In the genomic region with DNA sequence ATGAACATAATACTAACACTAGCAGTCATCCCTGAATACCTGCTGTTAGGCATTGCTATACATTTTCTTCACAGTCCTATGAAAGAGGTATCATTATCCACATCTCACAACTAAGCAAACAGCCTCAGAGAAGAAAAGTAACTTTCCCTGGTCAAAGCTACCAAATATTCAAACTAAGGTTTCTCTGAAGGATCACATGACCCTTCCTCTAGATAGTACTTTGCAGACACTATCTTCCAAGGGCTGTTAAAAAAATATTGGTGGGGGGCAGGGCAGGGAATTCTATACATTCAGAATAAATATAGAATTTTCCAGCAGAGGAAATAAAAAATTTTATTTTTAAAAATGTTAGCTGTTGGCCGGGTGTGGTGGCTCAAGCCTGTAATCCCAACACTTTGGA, we compare ENCODE assay signal across 9 cellular contexts. TPM values are rescaled to one million over a fixed set of nuclear protein-coding genes. Genes with fewer than 3 reads are reported as not detected.
DNase-seq lines count a peak whose midpoint lies in the region; TF ChIP-seq lines count a peak whose summit lies in the region.
"Had no signal": no experiment of that assay in that cellular context is flagged by ENCODE, and none has a peak within 500 bp of the region (broad histone marks: within the 10 kb centered on the region; RNA-seq: fewer than 3 reads in every experiment).

No MANE protein-coding gene starts in this region.

- H3K9ac ChIP-seq in mucosa of stomach (ENCODE audit: low read length), result peak overlapping the region; percentile 76

- peaks cover 16% of the 10 kb centered on the region for H3K36me3 Mint-ChIP-seq in activated CD4-positive, alpha-beta memory T cell treated with anti-CD3 and anti-CD28 coated beads, Interleukin-2, amount 10 ng/mL, durations not matched to agents 7 days and 5 days (ENCODE audit: low read depth)
- H3K36me3 Mint-ChIP-seq in activated CD4-positive, alpha-beta memory T cell treated with anti-CD3 and anti-CD28 coated beads for 36 hours, result no peaks in the 10 kb centered on the region

- CTCF ChIA-PET in activated CD4-positive, alpha-beta memory T cell treated with anti-CD3 and anti-CD28 coated beads, Interleukin-2, amount 10 ng/mL, durations not matched to agents 7 days and 5 days (lab: Charles Lee), result interaction anchor here (0.7 to 3.6 kb wide), 3 partner anchors 11 to 310 kb away, joined by 4 to 11 read pairs (median 7); no protein-coding TSS in a partner anchor
- CTCF ChIA-PET in activated CD4-positive, alpha-beta memory T cell treated with anti-CD3 and anti-CD28 coated beads for 36 hours (lab: Charles Lee), result interaction anchor here (4.0 kb wide), 1 partner anchor 20 kb away, joined by 26 read pairs; no protein-coding TSS in a partner anchor

- no peak for TF ChIP-seq POLR2A in transverse colon (IDR thresholded peaks at IDR 0.05)

- no peak for DNase-seq in activated CD4-positive, alpha-beta memory T cell treated with anti-CD3 and anti-CD28 coated beads, Interleukin-2, amount 10 ng/mL, durations not matched to agents 7 days and 5 days
- DNase-seq in activated CD4-positive, alpha-beta memory T cell treated with anti-CD3 and anti-CD28 coated beads for 36 hours, result no peak
- DNase-seq in coronary artery (ENCODE audit: low spot score), result no peak
- no peak for DNase-seq in transverse colon
- no peak for DNase-seq in caudate nucleus (lab: John Stamatoyannopoulos, UW)
- DNase-seq in mucosa of gallbladder (ENCODE audit: low spot score), result no peak
- DNase-seq in NCI-H2107 (lab: John Stamatoyannopoulos, UW), result no peak
- DNase-seq: activated CD8-positive, alpha-beta memory T cell treated with anti-CD3 and anti-CD28 coated beads, Interleukin-2, amount 50 U/mL, for 48 hours had no signal

- peak overlapping the region; percentile 64 to 85 for H3K27ac ChIP-seq in coronary artery
- peak overlapping the region; percentile 77 to 85 (median 82) for H3K27ac ChIP-seq in transverse colon
- no peak overlapping the region for H3K27ac ChIP-seq in caudate nucleus (ENCODE audit: low read depth, low read length)

- peak overlapping the region; percentile 19 for H3K4me3 Mint-ChIP-seq in activated CD4-positive, alpha-beta memory T cell treated with anti-CD3 and anti-CD28 coated beads, Interleukin-2, amount 10 ng/mL, durations not matched to agents 7 days and 5 days
- no peak overlapping the region for H3K4me3 Mint-ChIP-seq in activated CD4-positive, alpha-beta memory T cell treated with anti-CD3 and anti-CD28 coated beads for 36 hours

- POLR2A ChIA-PET in activated CD4-positive, alpha-beta memory T cell treated with anti-CD3 and anti-CD28 coated beads, Interleukin-2, amount 10 ng/mL, durations not matched to agents 7 days and 5 days (lab: Charles Lee), result interaction anchor here (1.7 to 5.0 kb wide), 2 partner anchors 10 to 19 kb away, joined by 7 to 41 read pairs; no protein-coding TSS in a partner anchor
- POLR2A ChIA-PET in activated CD4-positive, alpha-beta memory T cell treated with anti-CD3 and anti-CD28 coated beads for 36 hours (lab: Charles Lee), result interaction anchor here (0.6 kb wide), 1 partner anchor 84 kb away, joined by 3 read pairs; no protein-coding TSS in a partner anchor

- H3K9me3 Mint-ChIP-seq in activated CD4-positive, alpha-beta memory T cell treated with anti-CD3 and anti-CD28 coated beads, Interleukin-2, amount 10 ng/mL, durations not matched to agents 7 days and 5 days, result no peaks in the 10 kb centered on the region
- no peaks in the 10 kb centered on the region for H3K9me3 Mint-ChIP-seq in activated CD4-positive, alpha-beta memory T cell treated with anti-CD3 and anti-CD28 coated beads for 36 hours

- H3K4me3 ChIP-seq in coronary artery (peak overlapping the region; percentile 70), mucosa of stomach (ENCODE audit: low read length) (peak overlapping the region; percentile 62), transverse colon (peak overlapping the region in 2 of 4 donors; percentile 19 to 34)

- H3K4me1 ChIP-seq in mucosa of stomach (ENCODE audit: control insufficient read depth, insufficient read depth, low read length), result peaks cover 13% of the 10 kb centered on the region
- peaks cover 7 to 39% (median 20%) of the 10 kb centered on the region in 4 donors for H3K4me1 ChIP-seq in transverse colon

- intact Hi-C loops in activated CD4-positive, alpha-beta memory T cell treated with anti-CD3 and anti-CD28 coated beads for 36 hours (cut with micrococcal nuclease), result loop anchor here (5.0 kb wide), 2 partner anchors 498 to 767 kb away; a partner anchor contains a TSS
- intact Hi-C loops in transverse colon (cut with DNase I; ENCODE audit: low total_unique reads), result loop anchor here (5.0 kb wide), 1 partner anchor 47 kb away; a partner anchor contains a TSS

- TF ChIP-seq EP300 in transverse colon (IDR thresholded peaks at IDR 0.05; ENCODE audit: low read depth), result no peak

- H3K36me3 ChIP-seq in mucosa of stomach (ENCODE audit: control insufficient read depth, insufficient read depth, low read length) (no peaks in the 10 kb centered on the region), transverse colon (peaks cover 0 to 7% (median 0%) of the 10 kb centered on the region in 4 donors)

- peaks cover 21% of the 10 kb centered on the region for H3K4me1 Mint-ChIP-seq in activated CD4-positive, alpha-beta memory T cell treated with anti-CD3 and anti-CD28 coated beads, Interleukin-2, amount 10 ng/mL, durations not matched to agents 7 days and 5 days
- H3K4me1 Mint-ChIP-seq in activated CD4-positive, alpha-beta memory T cell treated with anti-CD3 and anti-CD28 coated beads for 36 hours (ENCODE audit: low read depth), result peaks cover 16% of the 10 kb centered on the region

- H3K27ac Mint-ChIP-seq in activated CD4-positive, alpha-beta memory T cell treated with anti-CD3 and anti-CD28 coated beads, Interleukin-2, amount 10 ng/mL, durations not matched to agents 7 days and 5 days, result no peak overlapping the region
- no peak overlapping the region for H3K27ac Mint-ChIP-seq in activated CD4-positive, alpha-beta memory T cell treated with anti-CD3 and anti-CD28 coated beads for 36 hours

- H3K27me3 ChIP-seq in mucosa of stomach (ENCODE audit: control insufficient read depth, insufficient read depth, low read length), result no peaks in the 10 kb centered on the region
- no peaks in the 10 kb centered on the region for H3K27me3 ChIP-seq in transverse colon

- WGBS in transverse colon (ENCODE audit: low coverage in 1 of 2), 2 donors, result 40 to 63% methylated on average over 1 of the region's 1 CpG

- no peaks in the 10 kb centered on the region for H3K9me3 ChIP-seq in mucosa of stomach (ENCODE audit: control insufficient read depth, low read length)
- no peaks in the 10 kb centered on the region for H3K9me3 ChIP-seq in transverse colon

- TF ChIP-seq CTCF in coronary artery (IDR thresholded peaks at IDR 0.05) (no peak), transverse colon (IDR thresholded peaks at IDR 0.05) (no peak)

- in situ Hi-C loops in transverse colon (cut with MboI; ENCODE audit: low pct_ligation_motif_present in 1 of 4, low pct_unique_long_range_greater_than_20kb in 1 of 4, low sequenced_read_pairs in 3 of 4), result no loop called here

- peaks cover 2% of the 10 kb centered on the region for H3K27me3 Mint-ChIP-seq in activated CD4-positive, alpha-beta memory T cell treated with anti-CD3 and anti-CD28 coated beads, Interleukin-2, amount 10 ng/mL, durations not matched to agents 7 days and 5 days
- H3K27me3 Mint-ChIP-seq in activated CD4-positive, alpha-beta memory T cell treated with anti-CD3 and anti-CD28 coated beads for 36 hours, result no peaks in the 10 kb centered on the region

RNA-seq across cellular contexts. Expression of a gene that starts 3.1 kb away (rescaled TPM):
- total RNA-seq in activated CD4-positive, alpha-beta memory T cell treated with anti-CD3 and anti-CD28 coated beads, Interleukin-2, amount 10 ng/mL, durations not matched to agents 7 days and 5 days, result 10 to 100 TPM; 17.5 to 17.6 TPM
- 10 to 100 TPM; 14.6 to 15.3 TPM for total RNA-seq in activated CD4-positive, alpha-beta memory T cell treated with anti-CD3 and anti-CD28 coated beads for 36 hours
- total RNA-seq in transverse colon (10 to 100 TPM in 1 of 4 donors, 1 to 10 TPM in 3; 2.4 to 15.6 (median 6.5) TPM), mucosa of gallbladder (23.2 TPM)

RNA-seq across cellular contexts. Expression of a gene that starts 49.6 kb away (rescaled TPM):
- total RNA-seq in activated CD4-positive, alpha-beta memory T cell treated with anti-CD3 and anti-CD28 coated beads, Interleukin-2, amount 10 ng/mL, durations not matched to agents 7 days and 5 days, result 10 to 100 TPM; 24.6 to 26.5 TPM
- total RNA-seq in activated CD4-positive, alpha-beta memory T cell treated with anti-CD3 and anti-CD28 coated beads for 36 hours, result 10 to 100 TPM; 19.5 to 20.5 TPM
- total RNA-seq in transverse colon (100 to 1,000 TPM in 1 of 4 donors, 10 to 100 TPM in 3; 38.2 to 103 (median 58.5) TPM), mucosa of gallbladder (23.9 TPM)
